ENCODE assay signal across 13 cellular contexts in genomic region chr1:191206808-191207207, GRCh38.
DNase-seq lines count a peak whose midpoint lies in the region; ATAC-seq and TF ChIP-seq lines count a peak whose summit lies in the region.
"Had no signal": no experiment of that assay in that cellular context is flagged by ENCODE, and none has a peak within 500 bp of the region (broad histone marks: within the 10 kb centered on the region; RNA-seq: fewer than 3 reads in every experiment).

No MANE protein-coding gene starts in this region.

- no peak for TF ChIP-seq POLR2A in sigmoid colon (IDR thresholded peaks at IDR 0.05)

- no peaks in the 10 kb centered on the region for H3K27me3 ChIP-seq in fibroblast of lung (ENCODE audit: control insufficient read depth, insufficient read depth, low read length)
- H3K27me3 ChIP-seq in sigmoid colon = no peaks in the 10 kb centered on the region

- CTCF ChIA-PET in OCI-LY7 (lab: Charles Lee; ENCODE audit: unreplicated experiment) = no interaction called here

- H3K27ac ChIP-seq in OCI-LY7 (ENCODE audit: low read depth, low read length, poor library complexity, severe bottlenecking) (no peak overlapping the region), fibroblast of lung (ENCODE audit: insufficient read depth, low read length) (no peak overlapping the region), sigmoid colon (no peak overlapping the region)

- WGBS in sigmoid colon, 2 donors = 40 to 59% methylated on average over 2 of the region's 2 CpGs

- H3K79me2 ChIP-seq in OCI-LY7 (ENCODE audit: insufficient read depth, low read depth, low read length) (no peaks in the 10 kb centered on the region), fibroblast of lung (ENCODE audit: control insufficient read depth, insufficient read depth, low read length) (no peaks in the 10 kb centered on the region)

- intact Hi-C loops in OCI-LY7 (cut with micrococcal nuclease; ENCODE audit: unreplicated experiment) = no loop called here
- intact Hi-C loops in sigmoid colon (cut with DNase I) = no loop called here
- intact Hi-C loops in posterior cingulate gyrus (cut with DNase I) = no loop called here

- no peak overlapping the region for H3K4me3 ChIP-seq in OCI-LY7 (ENCODE audit: low read depth, low read length, poor library complexity, severe bottlenecking)
- no peak overlapping the region for H3K4me3 ChIP-seq in fibroblast of lung (replicated peaks in 1 of 4; ENCODE audit: control extremely low read depth in 1 of 4, insufficient read depth in 1 of 4, low read depth in 3 of 4, low read length in 4 of 4)
- no peak overlapping the region for H3K4me3 ChIP-seq in sigmoid colon

- H3K9me2 ChIP-seq in OCI-LY7 (ENCODE audit: insufficient read depth, low read length) = no peaks in the 10 kb centered on the region

- no peak for TF ChIP-seq EP300 in sigmoid colon (IDR thresholded peaks at IDR 0.05)

- H3K9ac ChIP-seq in fibroblast of lung (ENCODE audit: insufficient read depth, low read length) = no peak overlapping the region

- peak overlapping the region; percentile 61 for H2AFZ ChIP-seq in OCI-LY7 (ENCODE audit: low read length)
- no peak overlapping the region for H2AFZ ChIP-seq in fibroblast of lung (ENCODE audit: low read length)

- H3K4me2 ChIP-seq in OCI-LY7 (ENCODE audit: low read length) (peak overlapping the region; percentile 13; the same call in 1 of the 2 replicates), fibroblast of lung (ENCODE audit: extremely low read depth, insufficient read depth, low read length) (no peak overlapping the region)

- peak; percentile 58 for ATAC-seq in HG03432 (IDR thresholded peaks at IDR 0.05; ENCODE audit: unreplicated experiment)
- ATAC-seq: stimulated activated naive CD8-positive, alpha-beta T cell treated with anti-CD3 and anti-CD28 coated beads, Interleukin-15, Interleukin-2, amounts not matched to agents 100 U/mL and 50 U/mL, for 24 hours; WTC11 had no signal

- TF ChIP-seq CTCF in OCI-LY7 (conservative IDR thresholded peaks at IDR 0.05; ENCODE audit: low read length) (no peak), fibroblast of lung (conservative IDR thresholded peaks at IDR 0.05 in 1 of 2, IDR thresholded peaks at IDR 0.05 in 1 of 2; ENCODE audit: low read depth in 1 of 2, low read length in 2 of 2) (no peak), sigmoid colon (IDR thresholded peaks at IDR 0.05) (no peak)

- DNase-seq in EL (peak; percentile 25), OCI-LY7 (ENCODE audit: low spot score) (no peak), fibroblast of lung (ENCODE audit: low read depth in 2 of 2) (peak; percentile 30 to 31), sigmoid colon (no peak), posterior cingulate gyrus (no peak), HuH-7 (ENCODE audit: low spot score) (no peak)
- DNase-seq in activated naive CD4-positive, alpha-beta T cell (lab: John Stamatoyannopoulos, UW) = no peak
- DNase-seq: activated CD8-positive, alpha-beta memory T cell treated with anti-CD3 and anti-CD28 coated beads, Interleukin-2, amount 50 U/mL, for 48 hours; naive B cell; retina; stimulated activated naive CD8-positive, alpha-beta T cell treated with anti-CD3 and anti-CD28 coated beads, Interleukin-15, Interleukin-2, amounts not matched to agents 100 U/mL and 50 U/mL, for 24 hours had no signal

- H4K20me1 ChIP-seq in OCI-LY7 (ENCODE audit: insufficient read depth, low read length) (no peaks in the 10 kb centered on the region), fibroblast of lung (ENCODE audit: control insufficient read depth, extremely low read depth, insufficient read depth, low read length) (no peaks in the 10 kb centered on the region)

- POLR2A ChIA-PET in OCI-LY7 (lab: Charles Lee) = no interaction called here

- H3K4me1 ChIP-seq in OCI-LY7 (ENCODE audit: insufficient read depth, low read length, poor library complexity, severe bottlenecking) = peaks cover 8% of the 10 kb centered on the region
- H3K4me1 ChIP-seq in fibroblast of lung (ENCODE audit: control insufficient read depth, extremely low read depth, insufficient read depth, low read length) = no peaks in the 10 kb centered on the region
- no peaks in the 10 kb centered on the region for H3K4me1 ChIP-seq in sigmoid colon

- H3K9me3 ChIP-seq in OCI-LY7 (ENCODE audit: low read length) = no peaks in the 10 kb centered on the region
- no peaks in the 10 kb centered on the region for H3K9me3 ChIP-seq in fibroblast of lung (ENCODE audit: control insufficient read depth, insufficient read depth, low read depth, low read length)
- no peaks in the 10 kb centered on the region for H3K9me3 ChIP-seq in sigmoid colon

- H3K36me3 ChIP-seq in OCI-LY7 (ENCODE audit: insufficient read depth, low read length) (no peaks in the 10 kb centered on the region), fibroblast of lung (ENCODE audit: control insufficient read depth, insufficient read depth, low read length) (no peaks in the 10 kb centered on the region), sigmoid colon (no peaks in the 10 kb centered on the region)

- BruUV-seq in OCI-LY7 (replicated peaks; lab: Mats Ljungman, UMichigan) = no TSS peak

Comparison
In these comparisons a context has a peak if more than half of its experiments do, and no peak if none do; other contexts are left out.
1. DNase-seq: peak in EL (single experiment) and fibroblast of lung (2 of 2); none in OCI-LY7 (single experiment), sigmoid colon (single experiment), activated naive CD4-positive, alpha-beta T cell (0 of 4), posterior cingulate gyrus (0 of 10) and HuH-7 (single experiment).